In the genomic region with DNA sequence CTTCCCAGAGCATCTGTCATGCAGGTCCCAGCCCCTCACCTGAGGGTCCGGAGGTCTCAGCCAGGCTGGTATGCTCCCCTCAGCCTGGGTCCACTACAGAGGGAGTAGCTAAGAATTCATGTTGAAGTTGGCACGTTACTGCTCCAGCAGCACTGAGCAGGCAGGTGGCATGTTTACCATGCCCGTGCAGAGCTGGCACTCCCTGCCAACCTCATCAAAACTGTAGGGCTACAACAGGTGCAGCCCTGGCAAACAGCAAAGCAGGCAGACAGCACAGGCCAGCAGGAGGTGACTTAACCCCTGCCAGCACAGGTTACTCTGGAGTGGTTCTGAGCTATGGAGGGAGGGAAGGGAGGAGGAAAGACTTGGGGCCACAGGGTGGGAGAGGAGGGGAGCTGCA, we compare ENCODE assay signal across 10 cellular contexts. TPM values are rescaled to one million over a fixed set of nuclear protein-coding genes. Genes with fewer than 3 reads are reported as not detected.
DNase-seq lines count a peak whose midpoint lies in the region; ATAC-seq and TF ChIP-seq lines count a peak whose summit lies in the region.
"Had no signal": no experiment of that assay in that cellular context is flagged by ENCODE, and none has a peak within 500 bp of the region (broad histone marks: within the 10 kb centered on the region; RNA-seq: fewer than 3 reads in every experiment).

No MANE protein-coding gene starts in this region.

- no peak for TF ChIP-seq CTCF in gastrocnemius medialis (IDR thresholded peaks at IDR 0.05 in 4 of 5, conservative IDR thresholded peaks at IDR 0.05 in 1 of 5)

- H3K4me3 ChIP-seq in gastrocnemius medialis: no peak overlapping the region

- H3K36me3 ChIP-seq in gastrocnemius medialis: no peaks in the 10 kb centered on the region

- H3K4me1 Mint-ChIP-seq in activated CD4-positive, alpha-beta T cell treated with anti-CD3 and anti-CD28 coated beads, Interleukin-2, amount 10 ng/mL, durations not matched to agents 7 days and 5 days: peaks cover 49% of the 10 kb centered on the region

- no peaks in the 10 kb centered on the region for H3K27me3 Mint-ChIP-seq in activated CD4-positive, alpha-beta T cell treated with anti-CD3 and anti-CD28 coated beads, Interleukin-2, amount 10 ng/mL, durations not matched to agents 7 days and 5 days

- POLR2A ChIA-PET in activated CD4-positive, alpha-beta T cell treated with anti-CD3 and anti-CD28 coated beads, Interleukin-2, amount 10 ng/mL, durations not matched to agents 7 days and 5 days (lab: Charles Lee): no interaction called here

- H3K27ac Mint-ChIP-seq in activated CD4-positive, alpha-beta T cell treated with anti-CD3 and anti-CD28 coated beads, Interleukin-2, amount 10 ng/mL, durations not matched to agents 7 days and 5 days: peak overlapping the region; percentile 55

- in situ Hi-C loops in gastrocnemius medialis (cut with MboI; ENCODE audit: low sequenced_read_pairs in 4 of 4): loop anchor here in 2 of 4 donors (5.0 kb wide), 2 partner anchors 47 to 52 kb away; a partner anchor contains a TSS

- no peak overlapping the region for H3K4me3 Mint-ChIP-seq in activated CD4-positive, alpha-beta T cell treated with anti-CD3 and anti-CD28 coated beads, Interleukin-2, amount 10 ng/mL, durations not matched to agents 7 days and 5 days

- intact Hi-C loops in gastrocnemius medialis (cut with DNase I; ENCODE audit: low total_unique reads): no loop called here

- no peaks in the 10 kb centered on the region for H3K9me3 ChIP-seq in gastrocnemius medialis

- H3K36me3 Mint-ChIP-seq in activated CD4-positive, alpha-beta T cell treated with anti-CD3 and anti-CD28 coated beads, Interleukin-2, amount 10 ng/mL, durations not matched to agents 7 days and 5 days (ENCODE audit: low read depth): peaks cover 1% of the 10 kb centered on the region

- H3K9me3 Mint-ChIP-seq in activated CD4-positive, alpha-beta T cell treated with anti-CD3 and anti-CD28 coated beads, Interleukin-2, amount 10 ng/mL, durations not matched to agents 7 days and 5 days: no peaks in the 10 kb centered on the region
- H3K9me3 Mint-ChIP-seq: IgD-negative memory B cell had no signal

- no peak for TF ChIP-seq POLR2A in gastrocnemius medialis (IDR thresholded peaks at IDR 0.05)

- peaks cover 17 to 25% of the 10 kb centered on the region in 2 donors for H3K4me1 ChIP-seq in gastrocnemius medialis

- CTCF ChIA-PET in activated CD4-positive, alpha-beta T cell treated with anti-CD3 and anti-CD28 coated beads, Interleukin-2, amount 10 ng/mL, durations not matched to agents 7 days and 5 days (lab: Charles Lee): interaction anchor here (1.0 to 23.8 kb wide), 7 partner anchors 10 to 210 kb away, joined by 3 to 560 read pairs (median 6); a partner anchor contains a TSS

- DNase-seq in activated CD4-positive, alpha-beta T cell treated with anti-CD3 and anti-CD28 coated beads, Interleukin-2, amount 10 ng/mL, durations not matched to agents 7 days and 5 days: peak; percentile 38
- DNase-seq in activated CD4-positive, alpha-beta T cell treated with anti-CD3 and anti-CD28 coated beads, Interleukin-2, amount 50 U/mL, for 48 hours: no peak
- peak; percentile 53 for DNase-seq in NCI-H2107 (lab: John Stamatoyannopoulos, UW)
- peak; percentile 91 for DNase-seq in cerebellum (ENCODE audit: low spot score)
- DNase-seq in gastrocnemius medialis: peak; percentile 39 to 46
- DNase-seq in DMS 273 treated with DMSO at 0.1 percent for 48 hours (lab: John Stamatoyannopoulos, UW): no peak

- H3K27ac ChIP-seq in gastrocnemius medialis: no peak overlapping the region
- H3K27ac ChIP-seq: epithelial cell of prostate had no signal

- no peaks in the 10 kb centered on the region for H3K27me3 ChIP-seq in gastrocnemius medialis

- no peak for ATAC-seq in gastrocnemius medialis
- ATAC-seq in GM19467 (IDR thresholded peaks at IDR 0.05; ENCODE audit: unreplicated experiment): no peak
- ATAC-seq in HG02759 (IDR thresholded peaks at IDR 0.05; ENCODE audit: unreplicated experiment): no peak

RNA-seq across cellular contexts. Expression of a gene that starts 46.4 kb away (rescaled TPM):
- 10 to 100 TPM; 12.1 to 12.7 TPM for total RNA-seq in activated CD4-positive, alpha-beta T cell treated with anti-CD3 and anti-CD28 coated beads, Interleukin-2, amount 10 ng/mL, durations not matched to agents 7 days and 5 days
- total RNA-seq in cerebellum (1.3 TPM), gastrocnemius medialis (1 to 10 TPM in 1 of 4 donors, under 1 TPM in 3; 0.42 to 1.9 (median 0.58) TPM)

RNA-seq across cellular contexts. Expression of a gene that starts 47.4 kb away (rescaled TPM):
- under 1 TPM; 0.52 to 0.64 TPM for total RNA-seq in activated CD4-positive, alpha-beta T cell treated with anti-CD3 and anti-CD28 coated beads, Interleukin-2, amount 10 ng/mL, durations not matched to agents 7 days and 5 days
- total RNA-seq in cerebellum: 18.7 TPM
- 1 to 10 TPM; 1.1 to 7.6 (median 5.6) TPM for total RNA-seq in gastrocnemius medialis

Comparison
In these comparisons a context has a peak if more than half of its experiments do, and no peak if none do; other contexts are left out.
1. DNase-seq: peak in activated CD4-positive, alpha-beta T cell treated with anti-CD3 and anti-CD28 coated beads, Interleukin-2, amount 10 ng/mL, durations not matched to agents 7 days and 5 days (single experiment), NCI-H2107 (single experiment), cerebellum (single experiment) and gastrocnemius medialis (2 of 2); none in activated CD4-positive, alpha-beta T cell treated with anti-CD3 and anti-CD28 coated beads, Interleukin-2, amount 50 U/mL, for 48 hours (0 of 2) and DMS 273 treated with DMSO at 0.1 percent for 48 hours (single experiment).